ENCODE assay signal across 11 cellular contexts in the genomic region with DNA sequence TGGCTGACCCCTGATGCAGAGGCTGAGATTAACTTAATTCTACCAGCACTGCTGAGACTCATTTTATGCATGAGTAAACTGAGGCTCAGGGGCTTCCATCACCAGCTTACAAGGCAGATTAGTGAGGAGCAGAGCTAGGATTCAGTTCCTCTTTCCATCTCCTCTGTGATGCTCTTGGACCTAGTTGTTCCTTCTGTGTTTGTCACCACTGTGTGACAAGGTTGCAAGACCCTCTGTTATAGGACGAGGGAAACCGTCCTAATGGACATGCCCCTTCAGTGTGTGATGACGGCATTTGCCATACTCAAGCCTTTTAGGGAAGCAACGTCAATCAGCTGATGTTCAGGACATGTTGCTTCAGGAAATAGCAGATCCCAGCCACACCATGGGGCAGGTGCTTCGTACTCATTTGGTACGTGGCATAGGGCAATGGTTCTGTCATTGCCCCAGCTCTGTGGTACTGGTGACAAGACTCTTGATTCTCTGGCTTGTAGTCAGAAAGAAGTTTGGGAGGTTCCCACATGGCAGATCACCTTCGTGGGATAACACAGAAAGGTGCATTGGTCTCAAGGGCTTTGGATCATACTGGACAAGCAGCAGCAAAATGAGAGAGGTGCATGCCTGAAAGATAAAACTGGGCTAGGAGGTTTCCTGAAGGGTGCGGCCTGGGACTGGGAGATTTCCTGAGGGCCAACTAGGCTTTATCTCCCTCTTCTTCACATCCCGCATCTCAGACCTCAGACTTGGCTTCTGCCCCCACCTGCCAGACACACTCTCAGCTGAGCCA. TPM values are rescaled to one million over a fixed set of nuclear protein-coding genes. Genes with fewer than 3 reads are reported as not detected.
DNase-seq lines count a peak whose midpoint lies in the region; ATAC-seq and TF ChIP-seq lines count a peak whose summit lies in the region.
"Had no signal": no experiment of that assay in that cellular context is flagged by ENCODE, and none has a peak within 500 bp of the region (broad histone marks: within the 10 kb centered on the region; RNA-seq: fewer than 3 reads in every experiment).

No MANE protein-coding gene starts in this region.

- peak overlapping the region; percentile 31 for H2AFZ ChIP-seq in mammary epithelial cell (ENCODE audit: low read depth, low read length)

- intact Hi-C loops in mammary epithelial cell (cut with micrococcal nuclease) = loop anchor here (1.0 kb wide), 2 partner anchors 24 to 32 kb away; a partner anchor contains a TSS
- intact Hi-C loops in activated T-helper 1 cell treated with anti-CD3 and anti-CD28 coated beads, Interleukin-12 subunit alpha, Interleukin-12 subunit beta, Interleukin-2, Interleukin-4 antibody, amounts not matched to agents 30 ng/mL and 10 ng/mL and 1 ng/mL, durations not matched to agents 14 hours and 24 hours and 36 hours (cut with micrococcal nuclease) = no loop called here

- H3K9ac ChIP-seq in mammary epithelial cell (ENCODE audit: insufficient read depth, low read length) = peak overlapping the region; percentile 34

- TSS peak; percentile 98 for BruUV-seq in mammary epithelial cell (replicated peaks; lab: Mats Ljungman, UMichigan)

- no peak overlapping the region for H3K4me3 ChIP-seq in mammary epithelial cell (replicated peaks in 1 of 3; ENCODE audit: insufficient read depth in 1 of 3, low read depth in 2 of 3, low read length in 3 of 3)
- H3K4me3 ChIP-seq in coronary artery = no peak overlapping the region

- H3K9me3 Mint-ChIP-seq in activated T-helper 1 cell treated with anti-CD3 and anti-CD28 coated beads, Interleukin-12 subunit alpha, Interleukin-12 subunit beta, Interleukin-2, Interleukin-4 antibody, amounts not matched to agents 30 ng/mL and 10 ng/mL and 1 ng/mL, durations not matched to agents 14 hours and 24 hours and 36 hours = peaks cover 3% of the 10 kb centered on the region
- H3K9me3 Mint-ChIP-seq: neural crest cell had no signal

- peaks cover 70% of the 10 kb centered on the region for H3K4me1 ChIP-seq in mammary epithelial cell (ENCODE audit: insufficient read depth, low read length)

- no peak overlapping the region for H3K4me3 Mint-ChIP-seq in activated T-helper 1 cell treated with anti-CD3 and anti-CD28 coated beads, Interleukin-12 subunit alpha, Interleukin-12 subunit beta, Interleukin-2, Interleukin-4 antibody, amounts not matched to agents 30 ng/mL and 10 ng/mL and 1 ng/mL, durations not matched to agents 14 hours and 24 hours and 36 hours
- H3K4me3 Mint-ChIP-seq: neural crest cell had no signal

- H3K4me2 ChIP-seq in mammary epithelial cell (ENCODE audit: insufficient read depth, low read depth, low read length) = peak overlapping the region; percentile 71

- no peaks in the 10 kb centered on the region for H4K20me1 ChIP-seq in mammary epithelial cell (ENCODE audit: insufficient read depth, low read length)

- no peak overlapping the region for H3K27ac Mint-ChIP-seq in activated T-helper 1 cell treated with anti-CD3 and anti-CD28 coated beads, Interleukin-12 subunit alpha, Interleukin-12 subunit beta, Interleukin-2, Interleukin-4 antibody, amounts not matched to agents 30 ng/mL and 10 ng/mL and 1 ng/mL, durations not matched to agents 14 hours and 24 hours and 36 hours

- peak; percentile 38 for ATAC-seq in GM21515 (IDR thresholded peaks at IDR 0.05; ENCODE audit: unreplicated experiment)
- ATAC-seq in HG03469 (IDR thresholded peaks at IDR 0.05; ENCODE audit: unreplicated experiment) = peak; percentile 53
- ATAC-seq: activated CD4-positive, CD25-positive, alpha-beta regulatory T cell treated with anti-CD3 and anti-CD28 coated beads, Interleukin-2, amount 50 U/mL, for 24 hours had no signal

- peaks cover 13% of the 10 kb centered on the region for H3K79me2 ChIP-seq in mammary epithelial cell (ENCODE audit: insufficient read depth, low read length)

- CTCF ChIA-PET in mammary epithelial cell (lab: Charles Lee; ENCODE audit: low non-redundant PET) = interaction anchor here (0.6 kb wide), 2 partner anchors 48 to 707 kb away, joined by 3 read pairs; no protein-coding TSS in a partner anchor

- H3K27me3 ChIP-seq in mammary epithelial cell (ENCODE audit: insufficient read depth, low read length) = no peaks in the 10 kb centered on the region

- DNase-seq in CD1c-positive myeloid dendritic cell (ENCODE audit: extremely low spot score) (peak; percentile 72), mammary epithelial cell (no peak), NCI-H1436 treated with DMSO at 0.1 percent for 48 hours (lab: John Stamatoyannopoulos, UW) (no peak), NCI-H69 (lab: John Stamatoyannopoulos, UW) (no peak), coronary artery (ENCODE audit: low spot score) (no peak)
- no peak for DNase-seq in activated T-helper 1 cell treated with anti-CD3 and anti-CD28 coated beads, Interleukin-12 subunit alpha, Interleukin-12 subunit beta, Interleukin-2, Interleukin-4 antibody, amounts not matched to agents 30 ng/mL and 10 ng/mL and 1 ng/mL, durations not matched to agents 14 hours and 24 hours and 36 hours (ENCODE audit: low spot score)
- DNase-seq: RPMI8226 had no signal

- peaks cover 3% of the 10 kb centered on the region for H3K36me3 Mint-ChIP-seq in activated T-helper 1 cell treated with anti-CD3 and anti-CD28 coated beads, Interleukin-12 subunit alpha, Interleukin-12 subunit beta, Interleukin-2, Interleukin-4 antibody, amounts not matched to agents 30 ng/mL and 10 ng/mL and 1 ng/mL, durations not matched to agents 14 hours and 24 hours and 36 hours (ENCODE audit: low read depth)

- WGBS in mammary epithelial cell (ENCODE audit: low coverage, missing lambda C conversion rate) = 82% methylated on average over 7 of the region's 9 CpGs

- H3K27ac ChIP-seq in mammary epithelial cell (ENCODE audit: insufficient read depth, low read depth, low read length) (peak overlapping the region; percentile 84), coronary artery (no peak overlapping the region)

- TF ChIP-seq CTCF in mammary epithelial cell (conservative IDR thresholded peaks at IDR 0.05 in 1 of 2, IDR thresholded peaks at IDR 0.05 in 1 of 2; ENCODE audit: extremely low read depth in 1 of 2, insufficient read depth in 1 of 2, low read depth in 1 of 2, low read length in 2 of 2) (no peak), coronary artery (IDR thresholded peaks at IDR 0.05) (no peak)

- in situ Hi-C loops in mammary epithelial cell (cut with MboI; ENCODE audit: low sequenced_read_pairs in 2 of 2) = no loop called here

- H3K27me3 Mint-ChIP-seq in activated T-helper 1 cell treated with anti-CD3 and anti-CD28 coated beads, Interleukin-12 subunit alpha, Interleukin-12 subunit beta, Interleukin-2, Interleukin-4 antibody, amounts not matched to agents 30 ng/mL and 10 ng/mL and 1 ng/mL, durations not matched to agents 14 hours and 24 hours and 36 hours (ENCODE audit: insufficient read depth) = peaks cover 23% of the 10 kb centered on the region

- H3K4me1 Mint-ChIP-seq in activated T-helper 1 cell treated with anti-CD3 and anti-CD28 coated beads, Interleukin-12 subunit alpha, Interleukin-12 subunit beta, Interleukin-2, Interleukin-4 antibody, amounts not matched to agents 30 ng/mL and 10 ng/mL and 1 ng/mL, durations not matched to agents 14 hours and 24 hours and 36 hours (ENCODE audit: low read depth) = peaks cover 46% of the 10 kb centered on the region
- H3K4me1 Mint-ChIP-seq: neural crest cell had no signal

- dilution Hi-C loops in mammary epithelial cell (cut with HindIII; ENCODE audit: low sequenced_read_pairs) = loop anchor here (5.0 kb wide), 2 partner anchors 38 to 83 kb away; no protein-coding TSS in a partner anchor

- H3K9me3 ChIP-seq in mammary epithelial cell (replicated peaks; ENCODE audit: insufficient read depth, low read length) = no peaks in the 10 kb centered on the region

- H3K36me3 ChIP-seq in mammary epithelial cell (ENCODE audit: insufficient read depth, low read length) = no peaks in the 10 kb centered on the region

RNA-seq across cellular contexts. Expression of a gene that starts 23.9 kb away (rescaled TPM):
- 1,000 to 10,000 TPM; 1,362 to 2,544 TPM for total RNA-seq in mammary epithelial cell
- polyA plus RNA-seq in mammary epithelial cell = 2,091 TPM
- polyA minus RNA-seq in mammary epithelial cell = 2,638 TPM
- 547 and 550 TPM in 2 replicates for total RNA-seq in activated T-helper 1 cell treated with anti-CD3 and anti-CD28 coated beads, Interleukin-12 subunit alpha, Interleukin-12 subunit beta, Interleukin-2, Interleukin-4 antibody, amounts not matched to agents 30 ng/mL and 10 ng/mL and 1 ng/mL, durations not matched to agents 14 hours and 24 hours and 36 hours
